Comparison of ENCODE assay signal across 1 cellular context in genomic region chr10:118741994-118742393, GRCh38.
TF ChIP-seq lines count a peak whose summit lies in the region.

No MANE protein-coding gene starts in this region.

TF ChIP-seq in HEK293, 187 proteins besides CTCF, POLR2A, EP300 and RAD21 (continued from another document):
- TF ChIP-seq ZSCAN16 (tag by site-specific recombination; IDR thresholded peaks at IDR 0.05) (no peak), TSHZ1 (tag by site-specific recombination; IDR thresholded peaks at IDR 0.05; ENCODE audit: borderline replicate concordance) (no peak), ZNF837 (tag by site-specific recombination; IDR thresholded peaks at IDR 0.05) (no peak)
